20 cellular contexts compared by ENCODE assay signal in genomic region chr1:227757781-227758180, GRCh38. TPM values are rescaled to one million over a fixed set of nuclear protein-coding genes. Genes with fewer than 3 reads are reported as not detected.
DNase-seq lines count a peak whose midpoint lies in the region; ATAC-seq and TF ChIP-seq lines count a peak whose summit lies in the region.
"Had no signal": no experiment of that assay in that cellular context is flagged by ENCODE, and none has a peak within 500 bp of the region (broad histone marks: within the 10 kb centered on the region; RNA-seq: fewer than 3 reads in every experiment).

No MANE protein-coding gene starts in this region.

- H3K4me3 ChIP-seq in Panc1 (ENCODE audit: low read depth in 2 of 2, low read length in 2 of 2) (no peak overlapping the region), stomach smooth muscle (ENCODE audit: low read length in 2 of 2) (no peak overlapping the region), H7 (ENCODE audit: insufficient read depth, low read depth, low read length) (no peak overlapping the region)

- H3K27ac ChIP-seq in Panc1 (ENCODE audit: low read length) (peak overlapping the region; percentile 48; the same call in 1 of the 2 replicates), stomach smooth muscle (ENCODE audit: low read length) (peak overlapping the region; percentile 87)
- H3K27ac ChIP-seq: HL-60 had no signal

- BruUV-seq in Panc1 (replicated peaks; lab: Mats Ljungman, UMichigan), result no TSS peak

- H3K36me3 Mint-ChIP-seq in mesothelial cell of epicardium, result peaks cover 9% of the 10 kb centered on the region

- H3K9me3 ChIP-seq in Panc1 (ENCODE audit: control insufficient read depth, insufficient read depth, low read depth, low read length), result no peaks in the 10 kb centered on the region
- no peaks in the 10 kb centered on the region for H3K9me3 ChIP-seq in stomach smooth muscle (ENCODE audit: control insufficient read depth in 2 of 2, low read length in 2 of 2)

- no peak overlapping the region for H3K9ac ChIP-seq in stomach smooth muscle (ENCODE audit: low read length in 2 of 2)

- no peak overlapping the region for H3K4me3 Mint-ChIP-seq in mesothelial cell of epicardium

- intact Hi-C loops in Panc1 (cut with micrococcal nuclease; ENCODE audit: unreplicated experiment), result no loop called here

- H3K27me3 ChIP-seq in Panc1 (ENCODE audit: control insufficient read depth, insufficient read depth, low read length) (no peaks in the 10 kb centered on the region), stomach smooth muscle (ENCODE audit: control insufficient read depth in 1 of 2, insufficient read depth in 2 of 2, low read length in 2 of 2) (no peaks in the 10 kb centered on the region), H7 (ENCODE audit: control insufficient read depth, insufficient read depth, low read length) (no peaks in the 10 kb centered on the region)

- DNase-seq in Panc1 (ENCODE audit: low read depth, low spot score) (no peak), brain pericyte (ENCODE audit: low read depth, low spot score) (peak; percentile 51), mesothelial cell of epicardium (ENCODE audit: low spot score in 2 of 2, unreplicated experiment in 2 of 2) (no peak), NCI-H524 treated with DMSO at 0.1 percent for 48 hours (lab: John Stamatoyannopoulos, UW) (no peak), H7 (no peak)
- DNase-seq: DND-41, GDM1, GOT3, KBM-7, NCI-H146, NCI-H2081 treated with DMSO at 0.1 percent for 48 hours, NCI-H2227 treated with DMSO at 0.1 percent for 48 hours, NCI-H526, OCI-M1 had no signal

- POLR2A ChIA-PET in Panc1 (lab: Charles Lee), result no interaction called here

- H3K27me3 Mint-ChIP-seq in mesothelial cell of epicardium (ENCODE audit: low read depth), result no peaks in the 10 kb centered on the region
- H3K27me3 Mint-ChIP-seq: CD8-positive, alpha-beta memory T cell had no signal

- ATAC-seq in Panc1 (no peak), GM18858 (IDR thresholded peaks at IDR 0.05; ENCODE audit: unreplicated experiment) (no peak)

- in situ Hi-C loops in Panc1 (cut with HindIII; ENCODE audit: low pct_unique_long_range_greater_than_20kb, low sequenced_read_pairs), result no loop called here

- peaks cover 20% of the 10 kb centered on the region for H3K4me1 Mint-ChIP-seq in mesothelial cell of epicardium

- TF ChIP-seq CTCF in Panc1 (IDR thresholded peaks at IDR 0.05) (no peak), mesothelial cell of epicardium (IDR thresholded peaks at IDR 0.05; ENCODE audit: unreplicated experiment) (no peak)

- no peaks in the 10 kb centered on the region for H3K9me3 Mint-ChIP-seq in mesothelial cell of epicardium
- H3K9me3 Mint-ChIP-seq: CD8-positive, alpha-beta memory T cell had no signal

- H3K4me1 ChIP-seq in Panc1 (ENCODE audit: control insufficient read depth, insufficient read depth, low read length), result peaks cover 57% of the 10 kb centered on the region
- peaks cover 80% of the 10 kb centered on the region for H3K4me1 ChIP-seq in stomach smooth muscle (ENCODE audit: control insufficient read depth, insufficient read depth, low read length)

- H3K36me3 ChIP-seq in Panc1 (ENCODE audit: control insufficient read depth, insufficient read depth, low read length), result peaks cover 9% of the 10 kb centered on the region; the same call in 1 of the 2 replicates
- H3K36me3 ChIP-seq in stomach smooth muscle (ENCODE audit: control insufficient read depth in 2 of 2, insufficient read depth in 2 of 2, low read length in 2 of 2), result peaks cover 8 to 10% of the 10 kb centered on the region in 2 donors
- peaks cover 20% of the 10 kb centered on the region for H3K36me3 ChIP-seq in H7 (replicated peaks; ENCODE audit: control insufficient read depth, insufficient read depth, low read length)

- H3K27ac Mint-ChIP-seq in mesothelial cell of epicardium, result peak overlapping the region; percentile 82

- CTCF ChIA-PET in Panc1 (lab: Charles Lee), result interaction anchor here (0.6 kb wide), 1 partner anchor 148 kb away, joined by 3 read pairs; no protein-coding TSS in a partner anchor

RNA-seq across cellular contexts. Expression of gene SNAP47, which starts 22.5 kb away (rescaled TPM):
- 55.6 TPM for total RNA-seq in Panc1 (2021; ENCODE audit: unreplicated experiment)
- polyA plus RNA-seq in Panc1 (2012; ENCODE audit: insufficient read length), result 76.9 TPM
- 41.6 to 42.6 TPM (median 41.8 TPM) in 3 replicates for total RNA-seq in mesothelial cell of epicardium
- total RNA-seq in H7 (2014; rRNA removed; shearing (Covaris generic)), result 122 and 123 TPM in 2 replicates

RNA-seq across cellular contexts. Expression of gene JMJD4, which starts 22.7 kb away (rescaled TPM):
- total RNA-seq in Panc1 (2021; ENCODE audit: unreplicated experiment) (27.7 TPM), mesothelial cell of epicardium (20.6 to 26.4 TPM (median 20.8 TPM) in 3 replicates)
- 34.7 TPM for polyA plus RNA-seq in Panc1 (2012; ENCODE audit: insufficient read length)
- total RNA-seq in H7 (2014; rRNA removed; shearing (Covaris generic)), result 45.3 and 54.4 TPM in 2 replicates

RNA-seq across cellular contexts. Expression of gene PRSS38, which starts 57.7 kb away (rescaled TPM):
- not detected for total RNA-seq in Panc1 (2021; ENCODE audit: unreplicated experiment)
- not detected for polyA plus RNA-seq in Panc1 (2012; ENCODE audit: insufficient read length)
- not detected in 3 replicates for total RNA-seq in mesothelial cell of epicardium
- not detected in 2 replicates for total RNA-seq in H7 (2014; rRNA removed; shearing (Covaris generic))
- total RNA-seq: CD8-positive, alpha-beta memory T cell had no signal
- polyA plus RNA-seq: AG04450; BJ; CD8-positive, alpha-beta memory T cell had no signal
